In genomic region chr2:79125721-79125985, GRCh38 we compare ENCODE assay signal across 38 cellular contexts. TPM values are rescaled to one million over a fixed set of nuclear protein-coding genes. Genes with fewer than 3 reads are reported as not detected.
"Had no signal": no experiment of that assay in that cellular context is flagged by ENCODE, and none has a peak within 500 bp of the region (broad histone marks: within the 10 kb centered on the region; RNA-seq: fewer than 3 reads in every experiment).

No MANE protein-coding gene starts in this region.

- DNase-seq: Karpas-422, Kasumi-1, KG1, MG63, MM.1S, NCI-H1048, NCI-H1092, NCI-H1092 treated with DMSO at 0.1 percent for 48 hours, NCI-H1105, NCI-H1105 treated with DMSO at 0.1 percent for 48 hours, NCI-H1417, NCI-H1417 treated with DMSO at 0.1 percent for 48 hours, NCI-H1436, NCI-H1436 treated with DMSO at 0.1 percent for 48 hours, NCI-H146, NCI-H1694, NCI-H1694 treated with DMSO at 0.1 percent for 48 hours, NCI-H187, NCI-H187 treated with DMSO at 0.1 percent for 48 hours, NCI-H1930, NCI-H2029, NCI-H2029 treated with DMSO at 0.1 percent for 48 hours, NCI-H2081, NCI-H2081 treated with DMSO at 0.1 percent for 48 hours, NCI-H2107, NCI-H2171, NCI-H2171 treated with DMSO at 0.1 percent for 48 hours, NCI-H2227 treated with DMSO at 0.1 percent for 48 hours, NCI-H226, NCI-H345, NCI-H446, NCI-H446 treated with DMSO at 0.1 percent for 48 hours, NCI-H510A had no signal

- H3K36me3 ChIP-seq: MG63 had no signal

- H3K9ac ChIP-seq: KMS-11 had no signal

- H3K9me3 ChIP-seq: MG63 had no signal

- H3K27ac ChIP-seq: KMS-11 had no signal

- H3K27me3 ChIP-seq: MG63 had no signal

- H3K4me3 ChIP-seq: MG63 had no signal

RNA-seq across cellular contexts. Expression of gene REG1A, which starts 5.4 kb away (rescaled TPM):
- total RNA-seq: LHCN-M2, M059J, MCF 10A, NCI-H460 had no signal

RNA-seq across cellular contexts. Expression of gene REG3A, which starts 33.9 kb away (rescaled TPM):
- total RNA-seq: LHCN-M2, M059J, MCF 10A, NCI-H460 had no signal

RNA-seq across cellular contexts. Expression of gene REG1B, which starts 37.9 kb away (rescaled TPM):
- total RNA-seq: LHCN-M2, M059J, MCF 10A, NCI-H460 had no signal
